In the genomic region with DNA sequence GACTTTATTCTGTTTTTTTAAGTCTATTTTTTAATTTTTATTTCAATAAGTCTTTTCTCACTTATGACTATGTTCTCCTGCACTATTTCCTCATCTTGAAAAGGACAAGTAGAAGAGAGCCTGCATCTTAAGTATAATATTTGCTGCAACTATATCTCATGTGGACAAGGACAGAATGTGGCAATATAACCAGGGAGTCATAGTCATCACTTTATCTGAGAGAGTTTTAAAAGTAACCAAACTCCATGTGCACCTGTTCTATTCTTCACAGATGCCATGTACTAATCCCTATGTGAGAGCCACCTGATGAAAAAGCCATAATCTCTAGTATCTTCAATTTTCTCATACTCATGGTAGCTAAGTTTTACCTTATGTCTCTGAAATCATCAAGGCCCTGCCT, we compare ENCODE assay signal across 6 cellular contexts.
"Had no signal": no experiment of that assay in that cellular context is flagged by ENCODE, and none has a peak within 500 bp of the region (broad histone marks: within the 10 kb centered on the region; RNA-seq: fewer than 3 reads in every experiment).

No MANE protein-coding gene starts in this region.

- DNase-seq: IMR-90, KBM-7, KG1 had no signal

- ATAC-seq: HepG2, K562 had no signal

- H3K27ac ChIP-seq: HL-60 had no signal

- H3K4me3 ChIP-seq: K562 had no signal
